Comparison of ENCODE assay signal across 22 cellular contexts in genomic region chr7:11216276-11216675, GRCh38.
"Had no signal": no experiment of that assay in that cellular context is flagged by ENCODE, and none has a peak within 500 bp of the region (broad histone marks: within the 10 kb centered on the region; RNA-seq: fewer than 3 reads in every experiment).

No MANE protein-coding gene starts in this region.

- H3K27me3 ChIP-seq: esophagus muscularis mucosa, gastrocnemius medialis, spleen, tibial artery, upper lobe of left lung had no signal

- DNase-seq: cerebellar nuclear complex; effector memory CD8-positive, alpha-beta T cell; gastrocnemius medialis; islet precursor cell; midbrain; spleen; stimulated activated CD4-positive, alpha-beta T cell treated with anti-CD3 and anti-CD28 coated beads, Interleukin-15, amount 100 ng/mL, for 24 hours; stimulated activated CD4-positive, alpha-beta T cell treated with anti-CD3 and anti-CD28 coated beads, Interleukin-1b, Interleukin-23, amount 100 ng/mL, for 48 hours; stimulated activated CD4-positive, alpha-beta T cell treated with anti-CD3 and anti-CD28 coated beads, Interleukin-4, amount 100 ng/mL, for 24 hours; tibial artery had no signal

- H3K4me1 Mint-ChIP-seq: memory B cell; stimulated activated memory B cell treated with anti-CD40 and anti-IgM and Interleukin-4, amounts not matched to agents 10 μg/mL and 1 μg/mL and 100 μg/mL, for 72 hours had no signal

- FAIRE-seq: colon had no signal

- H3K4me3 ChIP-seq: esophagus muscularis mucosa, gastrocnemius medialis, prostate gland, spleen, tibial artery, upper lobe of left lung had no signal

- H3K4me1 ChIP-seq: gastrocnemius medialis, prostate gland, tibial artery had no signal

- H3K36me3 Mint-ChIP-seq: memory B cell; natural killer cell treated with Interleukin-12 subunit alpha and Interleukin-12 subunit beta and Interleukin-15 and Interleukin-18, amount 100 ng/mL, for 72 hours; stimulated activated memory B cell treated with anti-CD40 and anti-IgM and Interleukin-4, amounts not matched to agents 10 μg/mL and 1 μg/mL and 100 μg/mL, for 72 hours had no signal

- H3K27me3 Mint-ChIP-seq: dendritic cell treated with granulocyte-macrophage colony-stimulating factor and Interleukin-4, amounts not matched to agents 40 ng/mL and 50 ng/mL, for 4 days had no signal

- H3K27ac ChIP-seq: epithelial cell of prostate, esophagus muscularis mucosa, gastrocnemius medialis, parathyroid adenoma, prostate gland, spleen, tibial artery, upper lobe of left lung had no signal

- ATAC-seq: effector memory CD8-positive, alpha-beta T cell; gastrocnemius medialis; natural killer cell treated with Interleukin-12 subunit alpha and Interleukin-12 subunit beta and Interleukin-15 and Interleukin-18, amount 100 ng/mL, for 72 hours; sciatic nerve; stimulated activated memory B cell treated with anti-CD40 and anti-IgM and Interleukin-4, amounts not matched to agents 10 μg/mL and 1 μg/mL and 100 μg/mL, for 72 hours had no signal

- H3K9me3 Mint-ChIP-seq: dendritic cell treated with granulocyte-macrophage colony-stimulating factor and Interleukin-4, amounts not matched to agents 40 ng/mL and 50 ng/mL, for 4 days; effector memory CD8-positive, alpha-beta T cell; memory B cell; natural killer cell treated with Interleukin-12 subunit alpha and Interleukin-12 subunit beta and Interleukin-15 and Interleukin-18, amount 100 ng/mL, for 72 hours; stimulated activated memory B cell treated with anti-CD40 and anti-IgM and Interleukin-4, amounts not matched to agents 10 μg/mL and 1 μg/mL and 100 μg/mL, for 72 hours; stimulated activated naive CD8-positive, alpha-beta T cell treated with anti-CD3 and anti-CD28 coated beads, Interleukin-15, Interleukin-2, amounts not matched to agents 100 ng/mL and 50 ng/mL, for 24 hours had no signal

- H3K9me3 ChIP-seq: esophagus muscularis mucosa, gastrocnemius medialis, prostate gland, tibial artery, upper lobe of left lung had no signal

- H3K4me3 Mint-ChIP-seq: dendritic cell treated with granulocyte-macrophage colony-stimulating factor and Interleukin-4, amounts not matched to agents 40 ng/mL and 50 ng/mL, for 4 days; effector memory CD8-positive, alpha-beta T cell; memory B cell; natural killer cell treated with Interleukin-12 subunit alpha and Interleukin-12 subunit beta and Interleukin-15 and Interleukin-18, amount 100 ng/mL, for 72 hours; stimulated activated memory B cell treated with anti-CD40 and anti-IgM and Interleukin-4, amounts not matched to agents 10 μg/mL and 1 μg/mL and 100 μg/mL, for 72 hours; stimulated activated naive CD8-positive, alpha-beta T cell treated with anti-CD3 and anti-CD28 coated beads, Interleukin-15, Interleukin-2, amounts not matched to agents 100 ng/mL and 50 ng/mL, for 24 hours had no signal

- H3K36me3 ChIP-seq: esophagus muscularis mucosa, gastrocnemius medialis, prostate gland, spleen, tibial artery, upper lobe of left lung had no signal

- H3K27ac Mint-ChIP-seq: dendritic cell treated with granulocyte-macrophage colony-stimulating factor and Interleukin-4, amounts not matched to agents 40 ng/mL and 50 ng/mL, for 4 days; effector memory CD8-positive, alpha-beta T cell; memory B cell; natural killer cell treated with Interleukin-12 subunit alpha and Interleukin-12 subunit beta and Interleukin-15 and Interleukin-18, amount 100 ng/mL, for 72 hours; stimulated activated memory B cell treated with anti-CD40 and anti-IgM and Interleukin-4, amounts not matched to agents 10 μg/mL and 1 μg/mL and 100 μg/mL, for 72 hours; stimulated activated naive CD8-positive, alpha-beta T cell treated with anti-CD3 and anti-CD28 coated beads, Interleukin-15, Interleukin-2, amounts not matched to agents 100 ng/mL and 50 ng/mL, for 24 hours had no signal
